Comparison of ENCODE assay signal across 8 cellular contexts in the genomic region with DNA sequence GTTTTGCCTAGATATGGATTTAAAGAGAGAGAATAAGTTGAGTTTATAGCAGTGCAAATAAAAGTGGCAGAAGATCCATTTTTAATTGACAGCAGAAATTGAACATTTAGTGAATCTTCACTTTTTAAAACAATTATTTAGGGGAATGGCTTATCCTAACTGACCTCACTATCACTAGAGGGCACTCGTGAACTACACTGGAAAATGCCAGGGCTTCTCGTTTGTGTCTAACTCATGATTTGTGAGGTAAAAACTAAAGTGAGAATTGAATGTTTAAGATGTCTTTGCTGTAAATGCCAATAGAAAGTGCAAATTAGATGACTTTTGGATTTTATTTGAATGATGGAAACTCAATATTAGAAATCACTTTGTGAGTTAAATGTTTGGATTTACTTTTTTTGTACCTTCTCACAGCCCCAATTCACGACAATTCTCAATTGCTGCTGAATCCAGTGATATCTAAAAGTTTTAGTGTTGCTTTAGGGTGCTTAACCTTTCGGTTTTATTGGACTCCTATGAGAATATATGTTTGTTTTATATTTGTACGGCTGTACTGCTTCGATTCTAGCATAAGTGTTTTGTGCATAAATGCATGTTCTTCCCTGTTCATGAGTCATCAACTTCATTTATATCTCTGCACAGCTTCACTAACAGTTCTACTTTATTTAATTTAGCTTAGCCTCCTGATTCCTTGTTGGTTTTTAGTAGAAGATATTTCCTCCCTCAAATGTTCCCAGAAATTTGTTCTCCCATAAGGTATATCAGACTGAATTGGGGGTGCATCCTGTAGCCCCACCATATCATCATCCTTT.
DNase-seq lines count a peak whose midpoint lies in the region; ATAC-seq and TF ChIP-seq lines count a peak whose summit lies in the region.

No MANE protein-coding gene starts in this region.

- ATAC-seq in DND-41 (ENCODE audit: insufficient read depth, low read depth), result no peak
- no peak for ATAC-seq in HG03139 (IDR thresholded peaks at IDR 0.05; ENCODE audit: unreplicated experiment)

- H3K4me3 ChIP-seq in DND-41 (ENCODE audit: low read depth in 1 of 2, low read length in 2 of 2) (no peak overlapping the region), PC-9 (no peak overlapping the region), neural progenitor cell (no peak overlapping the region)

- H3K4me3 Mint-ChIP-seq in neural progenitor cell, result no peak overlapping the region

- H3K36me3 ChIP-seq in DND-41 (ENCODE audit: insufficient read depth, low read length) (no peaks in the 10 kb centered on the region), PC-9 (ENCODE audit: low read depth) (no peaks in the 10 kb centered on the region), neural progenitor cell (no peaks in the 10 kb centered on the region)

- intact Hi-C loops in PC-9 (cut with micrococcal nuclease; ENCODE audit: unreplicated experiment), result loop anchor here (1.0 to 10.0 kb wide), 13 partner anchors 195 to 1223 kb away; no protein-coding TSS in a partner anchor

- H3K9ac ChIP-seq in DND-41 (ENCODE audit: low read depth, low read length) (no peak overlapping the region), neural progenitor cell (no peak overlapping the region)

- H3K4me2 ChIP-seq in DND-41 (ENCODE audit: insufficient read depth, low read length) (no peak overlapping the region), PC-9 (no peak overlapping the region), neural progenitor cell (no peak overlapping the region)

- no peaks in the 10 kb centered on the region for H3K9me3 ChIP-seq in DND-41 (ENCODE audit: insufficient read depth, low read length, severe bottlenecking)
- no peaks in the 10 kb centered on the region for H3K9me3 ChIP-seq in PC-9 (ENCODE audit: insufficient read depth, low read depth)
- H3K9me3 ChIP-seq in neural progenitor cell (ENCODE audit: low read depth), result no peaks in the 10 kb centered on the region

- CTCF ChIA-PET in PC-9 (lab: Charles Lee), result interaction anchor here (0.8 kb wide), 1 partner anchor 739 kb away, joined by 4 read pairs; no protein-coding TSS in a partner anchor

- H4K20me1 ChIP-seq in DND-41 (ENCODE audit: insufficient read depth, low read length) (no peaks in the 10 kb centered on the region), PC-9 (ENCODE audit: insufficient read depth) (no peaks in the 10 kb centered on the region), neural progenitor cell (ENCODE audit: low read depth) (no peaks in the 10 kb centered on the region)

- TF ChIP-seq CTCF in DND-41 (IDR thresholded peaks at IDR 0.05; ENCODE audit: borderline replicate concordance, extremely low read depth, low read length, poor library complexity, severe bottlenecking), result peak; percentile 67
- peak; percentile 86 for TF ChIP-seq CTCF in PC-9 (conservative IDR thresholded peaks at IDR 0.05)
- TF ChIP-seq CTCF in neural progenitor cell (IDR thresholded peaks at IDR 0.05), result peak; percentile 80

- H3F3A ChIP-seq in PC-9 (ENCODE audit: insufficient read depth, low read depth) (no peaks in the 10 kb centered on the region), neural progenitor cell (ENCODE audit: low read depth) (no peaks in the 10 kb centered on the region)

- H3K9me3 Mint-ChIP-seq in neural progenitor cell, result no peaks in the 10 kb centered on the region

- H3K79me2 ChIP-seq in DND-41 (ENCODE audit: insufficient read depth, low read length) (no peaks in the 10 kb centered on the region), PC-9 (ENCODE audit: low read depth) (no peaks in the 10 kb centered on the region), neural progenitor cell (ENCODE audit: low read depth) (no peaks in the 10 kb centered on the region)

- BruUV-seq in PC-9 (replicated peaks; lab: Mats Ljungman, UMichigan), result no TSS peak

- no peaks in the 10 kb centered on the region for H3K4me1 Mint-ChIP-seq in neural progenitor cell

- peak; percentile 16 for DNase-seq in DND-41
- DNase-seq in HT1080 (ENCODE audit: low read depth), result peak; percentile 58
- peak in 1 of 2 experiments; percentile 49 for DNase-seq in PC-9
- DNase-seq in epidermal melanocyte (ENCODE audit: insufficient read length, low spot score), result peak; percentile 38
- DNase-seq in neural progenitor cell (ENCODE audit: low spot score), result peak; percentile 61
- no peak for DNase-seq in OCI-M2 (lab: John Stamatoyannopoulos, UW; ENCODE audit: unreplicated experiment)
- no peak for DNase-seq in GOT3 (lab: John Stamatoyannopoulos, UW)

- no peaks in the 10 kb centered on the region for H3K4me1 ChIP-seq in DND-41 (ENCODE audit: insufficient read depth, low read length)
- no peaks in the 10 kb centered on the region for H3K4me1 ChIP-seq in PC-9 (replicated peaks; ENCODE audit: insufficient read depth)
- no peaks in the 10 kb centered on the region for H3K4me1 ChIP-seq in neural progenitor cell

- no peaks in the 10 kb centered on the region for H3K27me3 Mint-ChIP-seq in neural progenitor cell (ENCODE audit: insufficient read depth, low read depth)

- H3K27ac Mint-ChIP-seq in neural progenitor cell, result no peak overlapping the region

- no peak overlapping the region for H3K27ac ChIP-seq in DND-41 (ENCODE audit: low read length)
- no peak overlapping the region for H3K27ac ChIP-seq in PC-9
- H3K27ac ChIP-seq in neural progenitor cell, result no peak overlapping the region

- POLR2A ChIA-PET in PC-9 (lab: Charles Lee; ENCODE audit: unreplicated experiment), result interaction anchor here (0.6 kb wide), 1 partner anchor 740 kb away, joined by 3 read pairs; no protein-coding TSS in a partner anchor

- H3K9me2 ChIP-seq in PC-9 (ENCODE audit: insufficient read depth), result no peaks in the 10 kb centered on the region

- H3K27me3 ChIP-seq in DND-41 (ENCODE audit: insufficient read depth, low read length, poor library complexity) (no peaks in the 10 kb centered on the region), PC-9 (ENCODE audit: insufficient read depth, low read depth) (no peaks in the 10 kb centered on the region), neural progenitor cell (peaks cover 9% of the 10 kb centered on the region)

- no peaks in the 10 kb centered on the region for H3K36me3 Mint-ChIP-seq in neural progenitor cell

- no peak overlapping the region for H2AFZ ChIP-seq in DND-41 (ENCODE audit: low read depth, low read length)
- H2AFZ ChIP-seq in PC-9, result no peak overlapping the region
- H2AFZ ChIP-seq in neural progenitor cell (replicated peaks), result no peak overlapping the region

Comparison
In these comparisons a context has a peak if more than half of its experiments do, and no peak if none do; other contexts are left out.
1. DNase-seq: peak in DND-41 (single experiment), HT1080 (single experiment), epidermal melanocyte (single experiment) and neural progenitor cell (single experiment); none in OCI-M2 (single experiment) and GOT3 (single experiment).
2. Peak in every context shown above with its lines, with median percentiles within 50 percentile points of each other: CTCF ChIP-seq.